ENCODE assay signal across 9 cellular contexts in genomic region chr3:170470063-170471006, GRCh38. TPM values are rescaled to one million over a fixed set of nuclear protein-coding genes. Genes with fewer than 3 reads are reported as not detected.
A peak's percentile ranks its signal among the peaks of the same experiment; 100 is the strongest.
DNase-seq lines count a peak whose midpoint lies in the region; ATAC-seq and TF ChIP-seq lines count a peak whose summit lies in the region.
"Had no signal": no experiment of that assay in that cellular context is flagged by ENCODE, and none has a peak within 500 bp of the region (broad histone marks: within the 10 kb centered on the region; RNA-seq: fewer than 3 reads in every experiment).

No MANE protein-coding gene starts in this region.

- H3K9me3 ChIP-seq in GM23248 (ENCODE audit: low read depth), result no peaks in the 10 kb centered on the region

- H3F3A ChIP-seq in GM23248 (ENCODE audit: insufficient read depth), result peaks cover 26% of the 10 kb centered on the region

- H3K4me1 Mint-ChIP-seq in osteocyte (ENCODE audit: unreplicated experiment), result peaks cover 38% of the 10 kb centered on the region
- H3K4me1 Mint-ChIP-seq in chondrocyte (ENCODE audit: low read depth), result peaks cover 13% of the 10 kb centered on the region

- no peaks in the 10 kb centered on the region for H3K36me3 Mint-ChIP-seq in osteocyte (ENCODE audit: unreplicated experiment)
- H3K36me3 Mint-ChIP-seq in chondrocyte (ENCODE audit: low read depth), result no peaks in the 10 kb centered on the region

- H2AFZ ChIP-seq in GM23248, result peak overlapping the region; percentile 79

- no peaks in the 10 kb centered on the region for H3K9me2 ChIP-seq in GM23248 (ENCODE audit: insufficient read depth)

- peak overlapping the region; percentile 39; the same call in 1 of the 2 replicates for H3K4me3 ChIP-seq in GM23248

- in situ Hi-C loops in GM23248 (cut with MboI), result no loop called here

- DNase-seq in GM23248, result peak; percentile 60
- DNase-seq in NCI-H2171 (lab: John Stamatoyannopoulos, UW), result peak; percentile 85
- no peak for DNase-seq in osteocyte (ENCODE audit: extremely low spot score, unreplicated experiment)
- no peak for DNase-seq in KG1 (lab: John Stamatoyannopoulos, UW)
- DNase-seq in chondrocyte (ENCODE audit: low spot score), result no peak
- DNase-seq: NCI-H2081 treated with DMSO at 0.1 percent for 48 hours had no signal

- H3K27me3 ChIP-seq in GM23248 (replicated peaks; ENCODE audit: insufficient read depth), result no peaks in the 10 kb centered on the region

- H3K27me3 Mint-ChIP-seq in osteocyte (ENCODE audit: unreplicated experiment) (no peaks in the 10 kb centered on the region), chondrocyte (ENCODE audit: low read depth) (no peaks in the 10 kb centered on the region)

- H3K79me2 ChIP-seq in GM23248 (ENCODE audit: insufficient read depth), result no peaks in the 10 kb centered on the region

- H4K20me1 ChIP-seq in GM23248 (ENCODE audit: insufficient read depth), result no peaks in the 10 kb centered on the region

- peak overlapping the region; percentile 51 for H3K4me2 ChIP-seq in GM23248 (ENCODE audit: unreplicated experiment)

- H3K9me3 Mint-ChIP-seq in osteocyte (ENCODE audit: unreplicated experiment) (no peaks in the 10 kb centered on the region), chondrocyte (ENCODE audit: low read depth) (no peaks in the 10 kb centered on the region)

- H3K4me3 Mint-ChIP-seq in osteocyte (ENCODE audit: unreplicated experiment) (no peak overlapping the region), chondrocyte (ENCODE audit: unreplicated experiment) (no peak overlapping the region)

- ATAC-seq in GM21723 (IDR thresholded peaks at IDR 0.05; ENCODE audit: unreplicated experiment) (no peak), HG03108 (IDR thresholded peaks at IDR 0.05; ENCODE audit: unreplicated experiment) (no peak)

- 36 to 50% methylated on average over 6 to 9 of the region's 9 CpGs for WGBS in GM23248 (ENCODE audit: low coverage in 1 of 2, low lambda C conversion rate in 2 of 2, missing lambda C conversion rate in 2 of 2), 2 experiments

- H3K27ac ChIP-seq in GM23248, result peak overlapping the region; percentile 36
- peak overlapping the region; percentile 96 for H3K27ac ChIP-seq in cingulate gyrus (ENCODE audit: low read depth, low read length)

- no peaks in the 10 kb centered on the region for H3K36me3 ChIP-seq in GM23248 (ENCODE audit: low read depth)

- peaks cover 32% of the 10 kb centered on the region for H3K4me1 ChIP-seq in GM23248 (ENCODE audit: insufficient read depth)

- TF ChIP-seq CTCF in osteocyte (IDR thresholded peaks at IDR 0.05), result no peak
- no peak for TF ChIP-seq CTCF in chondrocyte (IDR thresholded peaks at IDR 0.05)

- H3K27ac Mint-ChIP-seq in osteocyte (ENCODE audit: unreplicated experiment) (peak overlapping the region; percentile 27), chondrocyte (ENCODE audit: unreplicated experiment) (no peak overlapping the region)

- H3K9ac ChIP-seq in GM23248, result 0 out of 2 replicates have a peak overlapping the region, but pooled peaks have one; percentile 27

RNA-seq across cellular contexts. Expression of gene CLDN11, which starts 51.7 kb away (rescaled TPM):
- 81.9 and 95.9 TPM in 2 replicates for total RNA-seq in GM23248 (2014; rRNA removed; shearing (Covaris generic))
- polyA plus RNA-seq in GM23248 (2016; fragmentation: Nextera tagmentation; extraction: Ambion mirVana), result 84.5 and 84.9 TPM in 2 replicates
- total RNA-seq in osteocyte (10.8 and 13.8 TPM in 2 replicates), chondrocyte (0.51 to 2.5 TPM (median 0.62 TPM) in 3 replicates)

Comparison
In these comparisons a context has a peak if more than half of its experiments do, and no peak if none do; other contexts are left out.
1. DNase-seq: peak in GM23248 (single experiment) and NCI-H2171 (single experiment); none in osteocyte (single experiment), KG1 (single experiment) and chondrocyte (single experiment).